27 cellular contexts compared by ENCODE assay signal in the genomic region with DNA sequence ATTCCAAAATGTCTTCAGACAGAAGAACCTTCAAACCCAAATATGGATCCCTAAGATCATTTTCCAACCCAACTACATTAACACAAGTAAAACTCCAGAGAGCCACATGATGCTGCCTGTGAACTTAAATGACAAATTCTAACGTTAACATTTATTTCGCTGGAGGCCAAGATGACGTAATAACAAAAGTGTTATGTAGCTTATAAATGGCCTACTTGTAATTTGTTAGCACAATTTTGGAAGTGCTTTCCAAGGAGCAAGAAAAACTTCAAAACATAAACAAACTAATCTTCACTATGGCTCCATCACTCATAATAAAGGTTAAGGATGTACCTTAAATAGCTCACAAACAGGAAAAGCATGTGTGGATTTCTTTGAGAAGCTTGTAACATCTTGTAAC.
"Had no signal": no experiment of that assay in that cellular context is flagged by ENCODE, and none has a peak within 500 bp of the region (broad histone marks: within the 10 kb centered on the region; RNA-seq: fewer than 3 reads in every experiment).

No MANE protein-coding gene starts in this region.

- H3K4me3 ChIP-seq: esophagus squamous epithelium, gastroesophageal sphincter, hepatocyte, left ventricle myocardium inferior, lung, spleen, thoracic aorta, uterus had no signal

- H3K4me1 Mint-ChIP-seq: activated naive CD4-positive, alpha-beta T cell treated with anti-CD3 and anti-CD28 coated beads, Interleukin-2, amount 50 U/mL, for 24 hours; activated naive CD8-positive, alpha-beta T cell treated with anti-CD3 and anti-CD28 coated beads, Interleukin-2, amount 50 U/mL, for 24 hours; naive B cell had no signal

- H3K9me3 ChIP-seq: esophagus squamous epithelium, gastroesophageal sphincter, left ventricle myocardium inferior, neutrophil, spleen, thoracic aorta, uterus had no signal

- H3K4me3 Mint-ChIP-seq: activated CD4-positive, alpha-beta T cell treated with anti-CD3 and anti-CD28 coated beads, Interleukin-2, amount 10 ng/mL, durations not matched to agents 7 days and 5 days; activated CD8-positive, alpha-beta T cell treated with anti-CD3 and anti-CD28 coated beads for 36 hours; activated naive CD4-positive, alpha-beta T cell treated with anti-CD3 and anti-CD28 coated beads, Interleukin-2, amount 50 U/mL, for 24 hours; activated naive CD8-positive, alpha-beta T cell treated with anti-CD3 and anti-CD28 coated beads, Interleukin-2, amount 50 U/mL, for 24 hours; activated T-cell treated with anti-CD3 and anti-CD28 coated beads, Interleukin-2, amount 50 U/mL, for 4 hours; central memory CD8-positive, alpha-beta T cell; naive B cell; nephron progenitor cell; stimulated activated naive CD8-positive, alpha-beta T cell treated with anti-CD3 and anti-CD28 coated beads, Interleukin-15, Interleukin-2, amounts not matched to agents 100 ng/mL and 50 ng/mL, for 24 hours; type B pancreatic cell had no signal

- H3K36me3 ChIP-seq: esophagus squamous epithelium, gastroesophageal sphincter, left ventricle myocardium inferior, neutrophil, thoracic aorta, uterus had no signal

- H2AFZ ChIP-seq: hepatocyte had no signal

- ATAC-seq: activated CD8-positive, alpha-beta T cell treated with anti-CD3 and anti-CD28 coated beads for 36 hours; activated naive CD8-positive, alpha-beta T cell treated with anti-CD3 and anti-CD28 coated beads, Interleukin-2, amount 50 U/mL, for 24 hours; activated T-cell treated with anti-CD3 and anti-CD28 coated beads, Interleukin-2, amount 50 U/mL, for 4 hours; gastroesophageal sphincter; right cardiac atrium had no signal

- H3K27ac ChIP-seq: epithelial cell of prostate, esophagus squamous epithelium, gastroesophageal sphincter, hepatocyte, left ventricle myocardium inferior, neutrophil, spleen, thoracic aorta, uterus had no signal

- H3K4me2 ChIP-seq: hepatocyte had no signal

- DNase-seq: activated CD4-positive, alpha-beta T cell treated with anti-CD3 and anti-CD28 coated beads for 1 hour; activated CD4-positive, alpha-beta T cell treated with anti-CD3 and anti-CD28 coated beads, Interleukin-2, amount 10 ng/mL, durations not matched to agents 7 days and 5 days; activated CD8-positive, alpha-beta T cell treated with anti-CD3 and anti-CD28 coated beads for 36 hours; activated naive CD8-positive, alpha-beta T cell treated with anti-CD3 and anti-CD28 coated beads, Interleukin-2, amount 50 U/mL, for 24 hours; activated T-cell treated with anti-CD3 and anti-CD28 coated beads, Interleukin-2, amount 50 U/mL, for 4 hours; amygdala; effector CD8-positive, alpha-beta T cell; esophagus squamous epithelium; islet precursor cell; left ventricle myocardium inferior; naive B cell; nephron progenitor cell; right cardiac atrium; spleen; T-helper 2 cell; uterus had no signal

- H3K79me2 ChIP-seq: hepatocyte had no signal

- H3K27me3 Mint-ChIP-seq: activated CD4-positive, alpha-beta T cell treated with anti-CD3 and anti-CD28 coated beads, Interleukin-2, amount 10 ng/mL, durations not matched to agents 7 days and 5 days; activated CD8-positive, alpha-beta T cell treated with anti-CD3 and anti-CD28 coated beads for 36 hours; activated naive CD4-positive, alpha-beta T cell treated with anti-CD3 and anti-CD28 coated beads, Interleukin-2, amount 50 U/mL, for 24 hours; activated naive CD8-positive, alpha-beta T cell treated with anti-CD3 and anti-CD28 coated beads, Interleukin-2, amount 50 U/mL, for 24 hours; central memory CD8-positive, alpha-beta T cell; naive B cell; stimulated activated naive CD8-positive, alpha-beta T cell treated with anti-CD3 and anti-CD28 coated beads, Interleukin-15, Interleukin-2, amounts not matched to agents 100 ng/mL and 50 ng/mL, for 24 hours; type B pancreatic cell had no signal

- H3K27me3 ChIP-seq: esophagus squamous epithelium, gastroesophageal sphincter, hepatocyte, neutrophil, spleen, uterus had no signal

- H3K27ac Mint-ChIP-seq: activated CD4-positive, alpha-beta T cell treated with anti-CD3 and anti-CD28 coated beads, Interleukin-2, amount 10 ng/mL, durations not matched to agents 7 days and 5 days; activated CD8-positive, alpha-beta T cell treated with anti-CD3 and anti-CD28 coated beads for 36 hours; activated naive CD4-positive, alpha-beta T cell treated with anti-CD3 and anti-CD28 coated beads, Interleukin-2, amount 50 U/mL, for 24 hours; activated naive CD8-positive, alpha-beta T cell treated with anti-CD3 and anti-CD28 coated beads, Interleukin-2, amount 50 U/mL, for 24 hours; activated T-helper 2 cell treated with anti-CD3 and anti-CD28 coated beads, Interferon-gamma antibody, Interleukin-2, Interleukin-4, amounts not matched to agents 10 μg/mL and 5 μg/mL and 100 μg/mL, durations not matched to agents 14 hours and 24 hours and 36 hours; stimulated activated naive CD8-positive, alpha-beta T cell treated with anti-CD3 and anti-CD28 coated beads, Interleukin-15, Interleukin-2, amounts not matched to agents 100 ng/mL and 50 ng/mL, for 24 hours; type B pancreatic cell had no signal

- H3K9me3 Mint-ChIP-seq: activated CD8-positive, alpha-beta T cell treated with anti-CD3 and anti-CD28 coated beads for 36 hours; activated naive CD4-positive, alpha-beta T cell treated with anti-CD3 and anti-CD28 coated beads, Interleukin-2, amount 50 U/mL, for 24 hours; activated naive CD8-positive, alpha-beta T cell treated with anti-CD3 and anti-CD28 coated beads, Interleukin-2, amount 50 U/mL, for 24 hours; activated T-cell treated with anti-CD3 and anti-CD28 coated beads, Interleukin-2, amount 50 U/mL, for 4 hours; activated T-helper 2 cell treated with anti-CD3 and anti-CD28 coated beads, Interferon-gamma antibody, Interleukin-2, Interleukin-4, amounts not matched to agents 10 μg/mL and 5 μg/mL and 100 μg/mL, durations not matched to agents 14 hours and 24 hours and 36 hours; central memory CD8-positive, alpha-beta T cell; naive B cell; nephron progenitor cell; stimulated activated naive CD8-positive, alpha-beta T cell treated with anti-CD3 and anti-CD28 coated beads, Interleukin-15, Interleukin-2, amounts not matched to agents 100 ng/mL and 50 ng/mL, for 24 hours had no signal

- H3K4me1 ChIP-seq: esophagus squamous epithelium, gastroesophageal sphincter, spleen, uterus had no signal
